16 cellular contexts compared by ENCODE assay signal in the genomic region with DNA sequence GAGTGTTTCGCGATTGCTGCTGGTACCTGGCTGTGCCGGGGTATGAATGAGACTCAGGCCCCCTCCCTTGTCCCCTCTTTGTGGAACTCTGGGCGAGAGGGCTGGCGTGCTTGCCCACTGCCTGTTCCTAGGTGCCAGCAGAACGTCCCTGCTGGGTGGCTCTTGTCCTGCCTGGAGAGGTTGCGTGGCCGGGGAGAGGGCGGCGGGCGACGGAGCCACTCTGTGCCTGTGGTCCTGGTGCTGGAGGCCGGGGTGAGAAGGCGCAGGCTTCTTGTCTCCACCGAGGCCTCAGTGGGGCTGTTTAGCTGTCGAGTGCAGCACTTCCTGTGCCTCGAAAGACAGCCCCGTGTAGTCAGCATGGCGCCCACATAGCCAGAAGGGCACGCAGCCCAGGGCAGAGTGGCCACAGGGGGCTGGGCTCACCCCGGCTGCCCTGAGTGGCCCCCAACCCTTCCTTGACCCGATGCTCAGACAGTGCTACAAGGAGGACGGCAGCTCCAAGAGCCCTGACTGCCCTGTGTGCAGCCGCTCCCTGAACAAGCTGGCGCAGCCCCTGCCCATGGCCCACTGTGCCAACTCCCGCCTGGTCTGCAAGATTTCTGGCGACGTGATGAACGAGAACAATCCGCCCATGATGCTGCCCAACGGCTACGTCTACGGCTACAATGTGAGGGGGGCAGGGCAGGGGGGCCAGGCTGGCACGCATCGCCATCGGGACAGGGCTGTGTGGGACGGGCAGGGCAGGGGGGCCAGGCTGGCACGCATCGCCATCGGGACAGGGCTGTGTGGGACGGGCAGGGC. TPM values are rescaled to one million over a fixed set of nuclear protein-coding genes. Genes with fewer than 3 reads are reported as not detected.
DNase-seq lines count a peak whose midpoint lies in the region; ATAC-seq and TF ChIP-seq lines count a peak whose summit lies in the region.
"Had no signal": no experiment of that assay in that cellular context is flagged by ENCODE, and none has a peak within 500 bp of the region (broad histone marks: within the 10 kb centered on the region; RNA-seq: fewer than 3 reads in every experiment).

No MANE protein-coding gene starts in this region.

- H3K27me3 Mint-ChIP-seq in activated CD8-positive, alpha-beta memory T cell treated with anti-CD3 and anti-CD28 coated beads, Interleukin-2, amount 10 ng/mL, durations not matched to agents 7 days and 5 days = no peaks in the 10 kb centered on the region
- H3K27me3 Mint-ChIP-seq in chondrocyte (ENCODE audit: low read depth) = no peaks in the 10 kb centered on the region

- no peak for TF ChIP-seq CTCF in RWPE2 (IDR thresholded peaks at IDR 0.05; ENCODE audit: poor library complexity, severe bottlenecking)
- no peak for TF ChIP-seq CTCF in chondrocyte (IDR thresholded peaks at IDR 0.05)
- no peak for TF ChIP-seq CTCF in smooth muscle cell (IDR thresholded peaks at IDR 0.05; ENCODE audit: borderline replicate concordance, insufficient read depth, poor library complexity, severe bottlenecking)

- H3K27me3 ChIP-seq in RWPE2 (ENCODE audit: insufficient read depth, poor library complexity, severe bottlenecking) (no peaks in the 10 kb centered on the region), smooth muscle cell (ENCODE audit: low read depth) (no peaks in the 10 kb centered on the region)
- H3K27me3 ChIP-seq: heart left ventricle had no signal

- H3K27ac Mint-ChIP-seq in activated CD8-positive, alpha-beta memory T cell treated with anti-CD3 and anti-CD28 coated beads, Interleukin-2, amount 10 ng/mL, durations not matched to agents 7 days and 5 days = peak overlapping the region; percentile 69
- H3K27ac Mint-ChIP-seq in chondrocyte (ENCODE audit: unreplicated experiment) = no peak overlapping the region

- no peak for ATAC-seq in activated CD8-positive, alpha-beta memory T cell treated with anti-CD3 and anti-CD28 coated beads, Interleukin-2, amount 10 ng/mL, durations not matched to agents 7 days and 5 days
- ATAC-seq in RWPE2 (ENCODE audit: low read depth) = no peak
- ATAC-seq: GM12878 had no signal

- H3K9ac ChIP-seq in smooth muscle cell (ENCODE audit: low read depth) = no peak overlapping the region

- H3K79me2 ChIP-seq in smooth muscle cell (ENCODE audit: low read depth) = no peaks in the 10 kb centered on the region

- no peak overlapping the region for H3K4me3 Mint-ChIP-seq in activated CD8-positive, alpha-beta memory T cell treated with anti-CD3 and anti-CD28 coated beads, Interleukin-2, amount 10 ng/mL, durations not matched to agents 7 days and 5 days
- no peak overlapping the region for H3K4me3 Mint-ChIP-seq in chondrocyte (ENCODE audit: unreplicated experiment)

- peaks cover 1% of the 10 kb centered on the region for H4K20me1 ChIP-seq in smooth muscle cell (ENCODE audit: low read depth)

- H3K36me3 Mint-ChIP-seq in activated CD8-positive, alpha-beta memory T cell treated with anti-CD3 and anti-CD28 coated beads, Interleukin-2, amount 10 ng/mL, durations not matched to agents 7 days and 5 days = peaks cover 58% of the 10 kb centered on the region
- peaks cover 44% of the 10 kb centered on the region for H3K36me3 Mint-ChIP-seq in chondrocyte (ENCODE audit: low read depth)

- no peaks in the 10 kb centered on the region for H3K4me1 ChIP-seq in RWPE2 (ENCODE audit: insufficient read depth, poor library complexity, severe bottlenecking)
- no peaks in the 10 kb centered on the region for H3K4me1 ChIP-seq in smooth muscle cell (ENCODE audit: low read depth)
- H3K4me1 ChIP-seq: HAP-1, heart left ventricle had no signal

- no peak for DNase-seq in activated CD8-positive, alpha-beta memory T cell treated with anti-CD3 and anti-CD28 coated beads, Interleukin-2, amount 10 ng/mL, durations not matched to agents 7 days and 5 days
- no peak for DNase-seq in activated CD8-positive, alpha-beta memory T cell treated with anti-CD3 and anti-CD28 coated beads, Interleukin-2, amount 50 U/mL, for 4 hours
- DNase-seq in RWPE2 (ENCODE audit: low spot score) = no peak
- peak; percentile 82 for DNase-seq in chondrocyte (ENCODE audit: low spot score)
- DNase-seq in smooth muscle cell (lab: John Stamatoyannopoulos, UW; ENCODE audit: unreplicated experiment) = no peak
- no peak for DNase-seq in RKO (ENCODE audit: low spot score)
- no peak for DNase-seq in NCI-H1930 (lab: John Stamatoyannopoulos, UW)
- no peak for DNase-seq in NCI-H2107 (lab: John Stamatoyannopoulos, UW)
- DNase-seq: amygdala, NCI-H1105, SHP77 had no signal

- no peak overlapping the region for H2AFZ ChIP-seq in smooth muscle cell (ENCODE audit: low read depth)

- H3K27ac ChIP-seq in RWPE2 (ENCODE audit: poor library complexity, severe bottlenecking) (peak overlapping the region; percentile 28), smooth muscle cell (ENCODE audit: low read depth) (peak overlapping the region; percentile 71)
- H3K27ac ChIP-seq: heart left ventricle, thoracic aorta had no signal

- no peak overlapping the region for H3K4me2 ChIP-seq in smooth muscle cell

- peaks cover 25% of the 10 kb centered on the region for H3K4me1 Mint-ChIP-seq in activated CD8-positive, alpha-beta memory T cell treated with anti-CD3 and anti-CD28 coated beads, Interleukin-2, amount 10 ng/mL, durations not matched to agents 7 days and 5 days
- peaks cover 16% of the 10 kb centered on the region for H3K4me1 Mint-ChIP-seq in chondrocyte (ENCODE audit: low read depth)

- H3K9me3 ChIP-seq in RWPE2 (ENCODE audit: severe bottlenecking) (peaks cover 3% of the 10 kb centered on the region), smooth muscle cell (replicated peaks; ENCODE audit: low read depth) (no peaks in the 10 kb centered on the region)
- H3K9me3 ChIP-seq: HAP-1, heart left ventricle, mucosa of descending colon, thoracic aorta had no signal

- 97% methylated on average over 26 of the region's 41 CpGs for WGBS in smooth muscle cell (ENCODE audit: low lambda C conversion rate)

- H3K9me3 Mint-ChIP-seq in activated CD8-positive, alpha-beta memory T cell treated with anti-CD3 and anti-CD28 coated beads, Interleukin-2, amount 10 ng/mL, durations not matched to agents 7 days and 5 days (ENCODE audit: low read depth) = peaks cover 3% of the 10 kb centered on the region
- H3K9me3 Mint-ChIP-seq in chondrocyte (ENCODE audit: low read depth) = no peaks in the 10 kb centered on the region

- H3K36me3 ChIP-seq in RWPE2 (ENCODE audit: low read depth) (peaks cover 68% of the 10 kb centered on the region), smooth muscle cell (ENCODE audit: low read depth) (peaks cover 15% of the 10 kb centered on the region)

- CTCF ChIA-PET in activated CD8-positive, alpha-beta memory T cell treated with anti-CD3 and anti-CD28 coated beads, Interleukin-2, amount 10 ng/mL, durations not matched to agents 7 days and 5 days (lab: Charles Lee) = no interaction called here

- H3F3A ChIP-seq in smooth muscle cell (ENCODE audit: low read depth) = peaks cover 5% of the 10 kb centered on the region

- H3K4me3 ChIP-seq in RWPE2 (ENCODE audit: severe bottlenecking) (no peak overlapping the region), smooth muscle cell (no peak overlapping the region)
- H3K4me3 ChIP-seq: GM12878, HAP-1, heart left ventricle, mucosa of descending colon, thoracic aorta had no signal

RNA-seq across cellular contexts. Expression of gene UVSSA, which starts 8.9 kb away (rescaled TPM):
- 10 to 100 TPM; 18.2 to 25.2 TPM for total RNA-seq in activated CD8-positive, alpha-beta memory T cell treated with anti-CD3 and anti-CD28 coated beads, Interleukin-2, amount 10 ng/mL, durations not matched to agents 7 days and 5 days
- 20.7 to 35.1 TPM (median 20.9 TPM) in 3 replicates for total RNA-seq in chondrocyte
- total RNA-seq in smooth muscle cell = 6.6 and 9.0 TPM in 2 replicates
- polyA plus RNA-seq in smooth muscle cell = 13.0 and 14.9 TPM in 2 replicates

RNA-seq across cellular contexts. Expression of gene MAEA, which starts 48.5 kb away (rescaled TPM):
- total RNA-seq in activated CD8-positive, alpha-beta memory T cell treated with anti-CD3 and anti-CD28 coated beads, Interleukin-2, amount 10 ng/mL, durations not matched to agents 7 days and 5 days = 10 to 100 TPM; 63.9 to 70.0 TPM
- total RNA-seq in chondrocyte (54.4 to 62.6 TPM (median 56.3 TPM) in 3 replicates), smooth muscle cell (40.8 and 48.2 TPM in 2 replicates)
- 48.0 and 60.9 TPM in 2 replicates for polyA plus RNA-seq in smooth muscle cell
